ENCODE assay signal across 8 cellular contexts in genomic region chr2:171159326-171160118, GRCh38. TPM values are rescaled to one million over a fixed set of nuclear protein-coding genes. Genes with fewer than 3 reads are reported as not detected.
DNase-seq lines count a peak whose midpoint lies in the region; ATAC-seq and TF ChIP-seq lines count a peak whose summit lies in the region.

No MANE protein-coding gene starts in this region.

- ATAC-seq in GM19035 (IDR thresholded peaks at IDR 0.05; ENCODE audit: unreplicated experiment), result peak; percentile 2
- ATAC-seq in Right ventricle myocardium superior (ENCODE audit: poor library complexity), result peak; percentile 52

- H3K4me1 ChIP-seq in BLaER1 (peaks cover 47% of the 10 kb centered on the region), ovary (ENCODE audit: insufficient read depth) (no peaks in the 10 kb centered on the region), tibial artery (peaks cover 0 to 21% (median 9%) of the 10 kb centered on the region in 4 donors)

- peaks cover 62% of the 10 kb centered on the region for H3K4me1 Mint-ChIP-seq in activated naive CD8-positive, alpha-beta T cell treated with anti-CD3 and anti-CD28 coated beads for 36 hours

- intact Hi-C loops in Right ventricle myocardium superior (cut with DNase I) (loop anchor here (5.0 kb wide), 1 partner anchor 187 kb away; no protein-coding TSS in a partner anchor), ovary (cut with DNase I) (loop anchor here in 2 of 4 donors (5.0 to 10.0 kb wide), 4 partner anchors 182 to 275 kb away; partner anchors contain the start of genes DCAF17 (in 1 of the 2) and METTL8 (in 1 of the 2)), tibial artery (cut with DNase I; ENCODE audit: low total_unique reads) (loop anchor here (1.0 to 5.0 kb wide), 2 partner anchors 186 to 258 kb away; no protein-coding TSS in a partner anchor)

- peak overlapping the region; percentile 84 for H3K4me2 ChIP-seq in BLaER1

- H3K36me3 Mint-ChIP-seq in activated naive CD8-positive, alpha-beta T cell treated with anti-CD3 and anti-CD28 coated beads for 36 hours, result peaks cover 9% of the 10 kb centered on the region

- H3K27me3 ChIP-seq in BLaER1 (no peaks in the 10 kb centered on the region), ovary (no peaks in the 10 kb centered on the region), tibial artery (no peaks in the 10 kb centered on the region)

- no peak for TF ChIP-seq POLR2A in ovary (IDR thresholded peaks at IDR 0.05)

- H3K4me3 ChIP-seq in BLaER1 (peak overlapping the region; percentile 85), SK-N-MC (peak overlapping the region; percentile 99), ovary (peak overlapping the region; percentile 83), tibial artery (peak overlapping the region; percentile 96 to 98)

- H3K27me3 Mint-ChIP-seq in activated naive CD8-positive, alpha-beta T cell treated with anti-CD3 and anti-CD28 coated beads for 36 hours, result no peaks in the 10 kb centered on the region

- 0% methylated on average over 37 to 38 of the region's 38 CpGs for WGBS in ovary, 3 donors

- peak overlapping the region; percentile 97 for H3K4me3 Mint-ChIP-seq in activated naive CD8-positive, alpha-beta T cell treated with anti-CD3 and anti-CD28 coated beads for 36 hours

- H3K27ac ChIP-seq in BLaER1, result peak overlapping the region; percentile 95
- H3K27ac ChIP-seq in SK-N-MC, result peak overlapping the region; percentile 96
- H3K27ac ChIP-seq in ovary, result peak overlapping the region; percentile 98 to 99
- H3K27ac ChIP-seq in tibial artery, result peak overlapping the region; percentile 98 to 100

- H4K20me1 ChIP-seq in BLaER1, result peaks cover 51% of the 10 kb centered on the region

- DNase-seq in HuH-7 (ENCODE audit: low spot score), result peak; percentile 79
- DNase-seq in SK-N-MC (ENCODE audit: low read depth, low spot score), result peak; percentile 51
- peak; percentile 56 for DNase-seq in activated naive CD8-positive, alpha-beta T cell treated with anti-CD3 and anti-CD28 coated beads for 36 hours
- DNase-seq in Right ventricle myocardium superior, result no peak
- DNase-seq in ovary, result peak in 4 of 5 donors; percentile 58 to 73 (median 64)
- DNase-seq in tibial artery, result peak in 1 of 2 donors; percentile 45

- H3K9ac ChIP-seq in BLaER1, result peak overlapping the region; percentile 93
- H3K9ac ChIP-seq in SK-N-MC (ENCODE audit: insufficient read length), result peak overlapping the region; percentile 93

- H3K9me3 ChIP-seq in BLaER1, result no peaks in the 10 kb centered on the region
- no peaks in the 10 kb centered on the region for H3K9me3 ChIP-seq in SK-N-MC (ENCODE audit: low read depth, low read length)
- H3K9me3 ChIP-seq in ovary, result no peaks in the 10 kb centered on the region
- H3K9me3 ChIP-seq in tibial artery, result no peaks in the 10 kb centered on the region

- TF ChIP-seq EP300 in ovary (IDR thresholded peaks at IDR 0.05), result no peak

- H3K36me3 ChIP-seq in BLaER1 (no peaks in the 10 kb centered on the region), SK-N-MC (ENCODE audit: insufficient read depth, low read length) (no peaks in the 10 kb centered on the region), ovary (no peaks in the 10 kb centered on the region), tibial artery (no peaks in the 10 kb centered on the region)

- peak overlapping the region; percentile 96 for H3K27ac Mint-ChIP-seq in activated naive CD8-positive, alpha-beta T cell treated with anti-CD3 and anti-CD28 coated beads for 36 hours

- H3K9me3 Mint-ChIP-seq in activated naive CD8-positive, alpha-beta T cell treated with anti-CD3 and anti-CD28 coated beads for 36 hours, result no peaks in the 10 kb centered on the region

- peak in 1 of 3 donors; percentile 16 for TF ChIP-seq CTCF in ovary (IDR thresholded peaks at IDR 0.05)
- TF ChIP-seq CTCF in tibial artery (IDR thresholded peaks at IDR 0.05), result peak; percentile 24 to 44

RNA-seq across cellular contexts. Expression of gene TLK1, which starts 1.2 kb away (rescaled TPM):
- 10 to 100 TPM; 61.9 to 66.0 TPM for total RNA-seq in activated naive CD8-positive, alpha-beta T cell treated with anti-CD3 and anti-CD28 coated beads for 36 hours
- total RNA-seq in Right ventricle myocardium superior, result 27.5 TPM
- 10 to 100 TPM; 26.3 to 77.4 (median 62.8) TPM for total RNA-seq in ovary
- 10 to 100 TPM; 15.9 to 24.6 TPM for polyA plus RNA-seq in ovary
